2 cellular contexts compared by ENCODE assay signal in genomic region chr19:47099576-47100050, GRCh38.
TF ChIP-seq lines count a peak whose summit lies in the region.

No MANE protein-coding gene starts in this region.

TF ChIP-seq in HepG2, 621 proteins besides CTCF, POLR2A, EP300 and RAD21:
- TF ChIP-seq SOX5 (CRISPR knock-in tag; IDR thresholded peaks at IDR 0.05; ENCODE audit: borderline replicate concordance) (no peak), ZNF34 (CRISPR knock-in tag; IDR thresholded peaks at IDR 0.05; ENCODE audit: borderline replicate concordance) (no peak), ZNF234 (CRISPR knock-in tag; conservative IDR thresholded peaks at IDR 0.05) (no peak), HDAC2 (CRISPR knock-in tag; IDR thresholded peaks at IDR 0.05) (no peak)
- TF ChIP-seq, protein P1, sequence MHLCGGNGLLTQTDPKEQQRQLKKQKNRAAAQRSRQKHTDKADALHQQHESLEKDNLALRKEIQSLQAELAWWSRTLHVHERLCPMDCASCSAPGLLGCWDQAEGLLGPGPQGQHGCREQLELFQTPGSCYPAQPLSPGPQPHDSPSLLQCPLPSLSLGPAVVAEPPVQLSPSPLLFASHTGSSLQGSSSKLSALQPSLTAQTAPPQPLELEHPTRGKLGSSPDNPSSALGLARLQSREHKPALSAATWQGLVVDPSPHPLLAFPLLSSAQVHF (CRISPR knock-in tag; IDR thresholded peaks at IDR 0.05): no peak

TF ChIP-seq in WTC11, 78 proteins besides CTCF, POLR2A, EP300 and RAD21:
- TF ChIP-seq ZBTB21 (CRISPR knock-in tag; IDR thresholded peaks at IDR 0.05; ENCODE audit: borderline replicate concordance) (no peak), NR2C2 (CRISPR knock-in tag; IDR thresholded peaks at IDR 0.05) (no peak), GTF2I (CRISPR knock-in tag; conservative IDR thresholded peaks at IDR 0.05) (no peak), MLX (CRISPR knock-in tag; IDR thresholded peaks at IDR 0.05) (no peak), GABPB1 (CRISPR knock-in tag; IDR thresholded peaks at IDR 0.05) (no peak), ATF6 (CRISPR knock-in tag; IDR thresholded peaks at IDR 0.05) (no peak), ZNF138 (CRISPR knock-in tag; conservative IDR thresholded peaks at IDR 0.05) (no peak)
- TF ChIP-seq, protein P2, sequence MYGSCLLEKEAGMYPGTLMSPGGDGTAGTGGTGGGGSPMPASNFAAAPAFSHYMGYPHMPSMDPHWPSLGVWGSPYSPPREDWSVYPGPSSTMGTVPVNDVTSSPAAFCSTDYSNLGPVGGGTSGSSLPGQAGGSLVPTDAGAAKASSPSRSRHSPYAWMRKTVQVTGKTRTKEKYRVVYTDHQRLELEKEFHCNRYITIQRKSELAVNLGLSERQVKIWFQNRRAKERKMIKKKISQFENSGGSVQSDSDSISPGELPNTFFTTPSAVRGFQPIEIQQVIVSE (CRISPR knock-in tag; IDR thresholded peaks at IDR 0.05; ENCODE audit: borderline replicate concordance): no peak
- TF ChIP-seq, protein P3, sequence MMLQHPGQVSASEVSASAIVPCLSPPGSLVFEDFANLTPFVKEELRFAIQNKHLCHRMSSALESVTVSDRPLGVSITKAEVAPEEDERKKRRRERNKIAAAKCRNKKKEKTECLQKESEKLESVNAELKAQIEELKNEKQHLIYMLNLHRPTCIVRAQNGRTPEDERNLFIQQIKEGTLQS (CRISPR knock-in tag; conservative IDR thresholded peaks at IDR 0.05): no peak
- TF ChIP-seq, protein P4, sequence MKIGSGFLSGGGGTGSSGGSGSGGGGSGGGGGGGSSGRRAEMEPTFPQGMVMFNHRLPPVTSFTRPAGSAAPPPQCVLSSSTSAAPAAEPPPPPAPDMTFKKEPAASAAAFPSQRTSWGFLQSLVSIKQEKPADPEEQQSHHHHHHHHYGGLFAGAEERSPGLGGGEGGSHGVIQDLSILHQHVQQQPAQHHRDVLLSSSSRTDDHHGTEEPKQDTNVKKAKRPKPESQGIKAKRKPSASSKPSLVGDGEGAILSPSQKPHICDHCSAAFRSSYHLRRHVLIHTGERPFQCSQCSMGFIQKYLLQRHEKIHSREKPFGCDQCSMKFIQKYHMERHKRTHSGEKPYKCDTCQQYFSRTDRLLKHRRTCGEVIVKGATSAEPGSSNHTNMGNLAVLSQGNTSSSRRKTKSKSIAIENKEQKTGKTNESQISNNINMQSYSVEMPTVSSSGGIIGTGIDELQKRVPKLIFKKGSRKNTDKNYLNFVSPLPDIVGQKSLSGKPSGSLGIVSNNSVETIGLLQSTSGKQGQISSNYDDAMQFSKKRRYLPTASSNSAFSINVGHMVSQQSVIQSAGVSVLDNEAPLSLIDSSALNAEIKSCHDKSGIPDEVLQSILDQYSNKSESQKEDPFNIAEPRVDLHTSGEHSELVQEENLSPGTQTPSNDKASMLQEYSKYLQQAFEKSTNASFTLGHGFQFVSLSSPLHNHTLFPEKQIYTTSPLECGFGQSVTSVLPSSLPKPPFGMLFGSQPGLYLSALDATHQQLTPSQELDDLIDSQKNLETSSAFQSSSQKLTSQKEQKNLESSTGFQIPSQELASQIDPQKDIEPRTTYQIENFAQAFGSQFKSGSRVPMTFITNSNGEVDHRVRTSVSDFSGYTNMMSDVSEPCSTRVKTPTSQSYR (CRISPR knock-in tag; IDR thresholded peaks at IDR 0.05): no peak
